9 cellular contexts compared by ENCODE assay signal in genomic region chr2:71071681-71072398, GRCh38. TPM values are rescaled to one million over a fixed set of nuclear protein-coding genes. Genes with fewer than 3 reads are reported as not detected.
A peak's percentile ranks its signal among the peaks of the same experiment; 100 is the strongest.
DNase-seq lines count a peak whose midpoint lies in the region; ATAC-seq and TF ChIP-seq lines count a peak whose summit lies in the region.
"Had no signal": no experiment of that assay in that cellular context is flagged by ENCODE, and none has a peak within 500 bp of the region (broad histone marks: within the 10 kb centered on the region; RNA-seq: fewer than 3 reads in every experiment).

No MANE protein-coding gene starts in this region.

- no peaks in the 10 kb centered on the region for H4K20me1 ChIP-seq in SU-DHL-6 (ENCODE audit: low read depth, low read length)

- peak; percentile 13 for DNase-seq in activated naive CD8-positive, alpha-beta T cell treated with anti-CD3 and anti-CD28 coated beads, Interleukin-2, amount 50 U/mL, for 16 hours (ENCODE audit: low read depth, low spot score)
- DNase-seq in BE2C (no peak), NCI-H1436 treated with DMSO at 0.1 percent for 48 hours (lab: John Stamatoyannopoulos, UW) (no peak), esophagus muscularis mucosa (ENCODE audit: extremely low spot score) (no peak)

- ATAC-seq in GM18520 (IDR thresholded peaks at IDR 0.05; ENCODE audit: unreplicated experiment) (peak; percentile 26), HG02981 (IDR thresholded peaks at IDR 0.05; ENCODE audit: unreplicated experiment) (peak; percentile 46)
- ATAC-seq: Panc1 had no signal

- H3K36me3 ChIP-seq in SU-DHL-6 (ENCODE audit: low read length) = peaks cover 9% of the 10 kb centered on the region; the same call in 1 of the 2 replicates
- no peaks in the 10 kb centered on the region for H3K36me3 ChIP-seq in parathyroid adenoma (ENCODE audit: control insufficient read depth, insufficient read depth, low read length)
- no peaks in the 10 kb centered on the region for H3K36me3 ChIP-seq in BE2C
- H3K36me3 ChIP-seq in esophagus muscularis mucosa = peaks cover 28 to 46% (median 40%) of the 10 kb centered on the region in 4 donors

- no peaks in the 10 kb centered on the region for H3K9me2 ChIP-seq in SU-DHL-6 (replicated peaks; ENCODE audit: insufficient read depth, low read length)

- TF ChIP-seq POLR2A in esophagus muscularis mucosa (IDR thresholded peaks at IDR 0.05; ENCODE audit: low read depth) = no peak

- TF ChIP-seq CTCF in SU-DHL-6 (IDR thresholded peaks at IDR 0.05; ENCODE audit: insufficient read depth, low read length, poor library complexity, severe bottlenecking) (peak; percentile 17), parathyroid adenoma (IDR thresholded peaks at IDR 0.05) (no peak), BE2C (IDR thresholded peaks at IDR 0.05; ENCODE audit: low read depth, low read length) (no peak), esophagus muscularis mucosa (IDR thresholded peaks at IDR 0.05) (no peak)

- H3K27me3 ChIP-seq in SU-DHL-6 (ENCODE audit: low read length) (no peaks in the 10 kb centered on the region), parathyroid adenoma (ENCODE audit: control insufficient read depth, insufficient read depth, low read length) (no peaks in the 10 kb centered on the region), BE2C (no peaks in the 10 kb centered on the region), esophagus muscularis mucosa (no peaks in the 10 kb centered on the region)

- H3K9me3 ChIP-seq in SU-DHL-6 (ENCODE audit: insufficient read depth, low read length) (no peaks in the 10 kb centered on the region), parathyroid adenoma (ENCODE audit: control insufficient read depth, low read length) (no peaks in the 10 kb centered on the region), BE2C (no peaks in the 10 kb centered on the region), esophagus muscularis mucosa (no peaks in the 10 kb centered on the region)

- H3K4me3 ChIP-seq in SU-DHL-6 (ENCODE audit: insufficient read depth, low read length, poor library complexity, severe bottlenecking) = no peak overlapping the region
- no peak overlapping the region for H3K4me3 ChIP-seq in parathyroid adenoma (ENCODE audit: low read depth, low read length)
- no peak overlapping the region for H3K4me3 ChIP-seq in BE2C (ENCODE audit: low read depth, low read length)
- H3K4me3 ChIP-seq in esophagus muscularis mucosa = no peak overlapping the region

- 62% methylated on average over 14 of the region's 14 CpGs for WGBS in esophagus muscularis mucosa

- peaks cover 26% of the 10 kb centered on the region for H3K4me1 ChIP-seq in parathyroid adenoma
- no peaks in the 10 kb centered on the region for H3K4me1 ChIP-seq in BE2C
- peaks cover 32 to 46% (median 40%) of the 10 kb centered on the region in 4 donors for H3K4me1 ChIP-seq in esophagus muscularis mucosa

- no peak for TF ChIP-seq EP300 in esophagus muscularis mucosa (IDR thresholded peaks at IDR 0.05)

- peak overlapping the region; percentile 60 for H3K27ac ChIP-seq in SU-DHL-6 (ENCODE audit: low read depth, low read length)
- H3K27ac ChIP-seq in parathyroid adenoma = no peak overlapping the region
- peak overlapping the region in 1 of 4 donors; percentile 31 for H3K27ac ChIP-seq in esophagus muscularis mucosa (replicated peaks in 1 of 4)

- peaks cover 39% of the 10 kb centered on the region for H3K79me2 ChIP-seq in SU-DHL-6 (ENCODE audit: insufficient read depth, low read length)
- H3K79me2 ChIP-seq in parathyroid adenoma = peaks cover 27% of the 10 kb centered on the region

- intact Hi-C loops in esophagus muscularis mucosa (cut with DNase I) = loop anchor here (5.0 kb wide), 1 partner anchor 60 kb away; the partner anchor contains the start of genes MCEE and MPHOSPH10

- H3K4me2 ChIP-seq in SU-DHL-6 (ENCODE audit: low read depth, low read length, poor library complexity, severe bottlenecking) (peak overlapping the region; percentile 84), parathyroid adenoma (ENCODE audit: low read length) (peak overlapping the region; percentile 9)

- H2AFZ ChIP-seq in SU-DHL-6 (ENCODE audit: low read depth, low read length, severe bottlenecking) (no peak overlapping the region), parathyroid adenoma (no peak overlapping the region)

- peak overlapping the region; percentile 88 for H3K9ac ChIP-seq in SU-DHL-6 (ENCODE audit: low read length)
- no peak overlapping the region for H3K9ac ChIP-seq in parathyroid adenoma

- peaks cover 19% of the 10 kb centered on the region for H3F3A ChIP-seq in SU-DHL-6 (ENCODE audit: insufficient read depth)

RNA-seq across cellular contexts. Expression of gene NAGK, which starts 3.4 kb away (rescaled TPM):
- 24.8 TPM for polyA plus RNA-seq in BE2C (2012; ENCODE audit: insufficient read depth, insufficient read length, low read depth)
- total RNA-seq in esophagus muscularis mucosa = 10 to 100 TPM; 49.0 to 81.4 (median 65.2) TPM

RNA-seq across cellular contexts. Expression of gene MCEE, which starts 58.2 kb away (rescaled TPM):
- 6.1 TPM for polyA plus RNA-seq in BE2C (2012; ENCODE audit: insufficient read depth, insufficient read length, low read depth)
- total RNA-seq in esophagus muscularis mucosa = 10 to 100 TPM in 3 of 4 donors, 1 to 10 TPM in 1; 9.0 to 23.3 (median 12.4) TPM

RNA-seq across cellular contexts. Expression of gene MPHOSPH10, which starts 58.6 kb away (rescaled TPM):
- polyA plus RNA-seq in BE2C (2012; ENCODE audit: insufficient read depth, insufficient read length, low read depth) = 39.8 TPM
- 10 to 100 TPM; 14.4 to 24.5 (median 17.9) TPM for total RNA-seq in esophagus muscularis mucosa
